8 cellular contexts compared by ENCODE assay signal in genomic region chr20:325043-325888, GRCh38. TPM values are rescaled to one million over a fixed set of nuclear protein-coding genes. Genes with fewer than 3 reads are reported as not detected.
A peak's percentile ranks its signal among the peaks of the same experiment; 100 is the strongest.
DNase-seq lines count a peak whose midpoint lies in the region; TF ChIP-seq lines count a peak whose summit lies in the region.

Gene SOX12 (plus strand): TSS chr20:325552. CDS start chr20:325925, 373 bp downstream.

- H3K9me3 ChIP-seq in SJCRH30 (replicated peaks) (no peaks in the 10 kb centered on the region), neuron (ENCODE audit: low read length) (peaks cover 5% of the 10 kb centered on the region), subcutaneous abdominal adipose tissue (ENCODE audit: control insufficient read depth in 5 of 5, low read length in 5 of 5) (peaks cover 0 to 2% (median 0%) of the 10 kb centered on the region in 5 donors)

- DNase-seq in GM04504 (ENCODE audit: low read depth): peak; percentile 80
- no peak for DNase-seq in HFF-Myc (ENCODE audit: extremely low read depth, low read depth)
- peak; percentile 84 for DNase-seq in MV-4-11 (lab: John Stamatoyannopoulos, UW)
- DNase-seq in SJCRH30: peak; percentile 93 to 95
- peak; percentile 98 for DNase-seq in activated naive CD4-positive, alpha-beta T cell treated with Interleukin-2 at 50 U/mL for 16 hours
- DNase-seq in foreskin melanocyte: peak; percentile 78

- peak within 1 kb of the TSS in 4 of 5 donors; percentile 63 to 80 (median 72) for H3K9ac ChIP-seq in subcutaneous abdominal adipose tissue (ENCODE audit: low read length in 5 of 5)

- peak within 1 kb of the TSS; percentile 79 for H3K27ac ChIP-seq in SJCRH30
- peak within 1 kb of the TSS; percentile 69 for H3K27ac ChIP-seq in subcutaneous abdominal adipose tissue (ENCODE audit: low read depth, low read length)

- H3K4me3 ChIP-seq in HFF-Myc (replicated peaks; ENCODE audit: low read depth, low read length): peak within 1 kb of the TSS; percentile 67
- peak within 1 kb of the TSS; percentile 77 for H3K4me3 ChIP-seq in SJCRH30
- H3K4me3 ChIP-seq in neuron (ENCODE audit: low read length): peak within 1 kb of the TSS; percentile 92
- H3K4me3 ChIP-seq in subcutaneous abdominal adipose tissue (ENCODE audit: low read depth in 1 of 5, low read length in 5 of 5): peak within 1 kb of the TSS; percentile 67 to 87 (median 83)

- H3K27me3 ChIP-seq in SJCRH30 (no peaks in the 10 kb centered on the region), neuron (ENCODE audit: insufficient read depth, low read length) (no peaks in the 10 kb centered on the region), subcutaneous abdominal adipose tissue (ENCODE audit: control insufficient read depth in 5 of 5, insufficient read depth in 4 of 5, low read length in 5 of 5) (no peaks in the 10 kb centered on the region)

- TF ChIP-seq CTCF in HFF-Myc (IDR thresholded peaks at IDR 0.05; ENCODE audit: low read depth, low read length, missing control alignments): no peak

- H3K4me1 ChIP-seq in SJCRH30 (peaks cover 13% of the 10 kb centered on the region), neuron (ENCODE audit: insufficient read depth, low read length) (peaks cover 44% of the 10 kb centered on the region), subcutaneous abdominal adipose tissue (ENCODE audit: control insufficient read depth in 5 of 5, insufficient read depth in 5 of 5, low read length in 5 of 5) (peaks cover 0 to 34% (median 27%) of the 10 kb centered on the region in 5 donors)

- H3K36me3 ChIP-seq in SJCRH30: no peaks in the 10 kb centered on the region
- H3K36me3 ChIP-seq in neuron (ENCODE audit: insufficient read depth, low read length): peaks cover 17% of the 10 kb centered on the region
- peaks cover 0 to 3% (median 0%) of the 10 kb centered on the region in 5 donors for H3K36me3 ChIP-seq in subcutaneous abdominal adipose tissue (ENCODE audit: control insufficient read depth in 5 of 5, insufficient read depth in 5 of 5, low read length in 5 of 5)

- H2AFZ ChIP-seq in neuron (ENCODE audit: low read depth, low read length): no peak within 1 kb of the TSS

RNA-seq across cellular contexts. Expression of gene SOX12, which starts in this region (rescaled TPM):
- 12.7 TPM in 2 replicates for total RNA-seq in SJCRH30 (2014; rRNA removed; shearing (Covaris generic))
